In the genomic region with DNA sequence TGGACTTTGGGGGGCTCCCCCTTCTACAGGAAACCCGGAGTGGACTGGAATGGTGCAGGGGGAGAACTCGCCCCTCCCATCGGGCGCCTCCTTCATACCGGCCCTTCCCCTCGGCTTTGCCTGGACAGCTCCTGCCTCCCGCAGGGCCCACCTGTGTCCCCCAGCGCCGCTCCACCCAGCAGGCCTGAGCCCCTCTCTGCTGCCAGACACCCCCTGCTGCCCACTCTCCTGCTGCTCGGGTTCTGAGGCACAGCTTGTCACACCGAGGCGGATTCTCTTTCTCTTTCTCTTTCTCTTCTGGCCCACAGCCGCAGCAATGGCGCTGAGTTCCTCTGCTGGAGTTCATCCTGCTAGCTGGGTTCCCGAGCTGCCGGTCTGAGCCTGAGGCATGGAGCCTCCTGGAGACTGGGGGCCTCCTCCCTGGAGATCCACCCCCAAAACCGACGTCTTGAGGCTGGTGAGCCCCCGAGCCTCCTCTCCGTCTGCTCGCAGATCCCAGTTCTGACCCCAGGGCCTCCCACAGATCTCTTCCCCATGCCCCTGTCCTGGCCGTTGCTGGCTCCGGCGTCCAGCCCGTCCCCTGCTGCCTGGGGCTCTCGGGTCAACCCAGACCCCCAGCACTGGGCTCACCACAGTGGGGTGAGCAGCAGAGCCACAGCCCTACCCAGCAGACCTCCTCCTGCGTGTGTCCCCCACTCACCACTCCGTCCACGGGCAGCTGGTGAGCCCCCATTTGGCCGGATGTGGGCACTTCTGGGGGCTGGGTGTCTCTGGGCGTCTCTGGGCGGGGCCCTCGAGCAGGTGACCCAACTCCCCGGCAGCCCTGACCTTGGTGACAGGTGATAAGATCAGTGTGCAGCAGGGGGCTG, we compare ENCODE assay signal across 8 cellular contexts. TPM values are rescaled to one million over a fixed set of nuclear protein-coding genes. Genes with fewer than 3 reads are reported as not detected.
DNase-seq lines count a peak whose midpoint lies in the region; ATAC-seq and TF ChIP-seq lines count a peak whose summit lies in the region.

A gene (plus strand): TSS at position 95 of the 869 bp plus-strand sequence. CDS start 294 bp downstream, at position 389.

- H3K27ac ChIP-seq in Peyer's patch (peak within 1 kb of the TSS; percentile 95 to 98 (median 96)), gastrocnemius medialis (peak within 1 kb of the TSS; percentile 71 to 87 (median 85))

- H3K9me3 ChIP-seq in Peyer's patch = no peaks in the 10 kb centered on the region
- H3K9me3 ChIP-seq in gastrocnemius medialis = no peaks in the 10 kb centered on the region

- ATAC-seq in HG02642 (IDR thresholded peaks at IDR 0.05; ENCODE audit: poor library complexity, unreplicated experiment) (peak; percentile 26), Right ventricle myocardium inferior (peak; percentile 51), gastrocnemius medialis (peak; percentile 51 to 77), HG03457 (IDR thresholded peaks at IDR 0.05; ENCODE audit: unreplicated experiment) (no peak), GM18520 (IDR thresholded peaks at IDR 0.05; ENCODE audit: unreplicated experiment) (no peak)

- DNase-seq in GM12865 (ENCODE audit: low read depth) (peak; percentile 85), Peyer's patch (peak; percentile 84 to 91 (median 87)), Right ventricle myocardium inferior (ENCODE audit: missing footprints) (peak; percentile 82), gastrocnemius medialis (peak in 1 of 2 donors; percentile 35)
- peak in 3 of 4 experiments; percentile 28 to 59 (median 51) for DNase-seq in activated naive CD4-positive, alpha-beta T cell (lab: John Stamatoyannopoulos, UW)

- H3K4me3 ChIP-seq in GM12865 (ENCODE audit: low read depth, low read length) (peak within 1 kb of the TSS; percentile 84), Peyer's patch (peak within 1 kb of the TSS; percentile 67 to 91 (median 81)), gastrocnemius medialis (peak within 1 kb of the TSS; percentile 68 to 96 (median 72))

- TF ChIP-seq POLR2A in Peyer's patch (IDR thresholded peaks at IDR 0.05) = peak; percentile 21 to 28
- TF ChIP-seq POLR2A in gastrocnemius medialis (IDR thresholded peaks at IDR 0.05) = no peak

- peaks cover 0 to 44% (median 25%) of the 10 kb centered on the region in 4 donors for H3K4me1 ChIP-seq in Peyer's patch
- H3K4me1 ChIP-seq in gastrocnemius medialis = peaks cover 7 to 21% of the 10 kb centered on the region in 2 donors

- in situ Hi-C loops in gastrocnemius medialis (cut with MboI; ENCODE audit: low sequenced_read_pairs in 4 of 4) = no loop called here

- H3K36me3 ChIP-seq in Peyer's patch = peaks cover 0 to 38% (median 0%) of the 10 kb centered on the region in 3 donors
- H3K36me3 ChIP-seq in gastrocnemius medialis = no peaks in the 10 kb centered on the region

- TF ChIP-seq CTCF in GM12865 (IDR thresholded peaks at IDR 0.05; ENCODE audit: insufficient read depth, low read depth, low read length, missing control alignments) = peak; percentile 9
- peak in 3 of 6 experiments; percentile 11 to 17 (median 16) for TF ChIP-seq CTCF in Peyer's patch (IDR thresholded peaks at IDR 0.05)
- TF ChIP-seq CTCF in gastrocnemius medialis (IDR thresholded peaks at IDR 0.05 in 4 of 5, conservative IDR thresholded peaks at IDR 0.05 in 1 of 5) = no peak

- H3K27me3 ChIP-seq in Peyer's patch = no peaks in the 10 kb centered on the region
- peaks cover 0 to 4% (median 0%) of the 10 kb centered on the region in 3 donors for H3K27me3 ChIP-seq in gastrocnemius medialis

- intact Hi-C loops in Right ventricle myocardium inferior (cut with DNase I) = loop anchor here (5.0 kb wide), 1 partner anchor 226 kb away; no protein-coding TSS in a partner anchor
- intact Hi-C loops in gastrocnemius medialis (cut with DNase I; ENCODE audit: low total_unique reads) = loop anchor here (10.0 kb wide), 1 partner anchor 88 kb away; no protein-coding TSS in a partner anchor

RNA-seq across cellular contexts. Expression of the gene that starts here (rescaled TPM):
- total RNA-seq in Peyer's patch (100 to 1,000 TPM; 231 to 532 (median 316) TPM), Right ventricle myocardium inferior (15.7 TPM), gastrocnemius medialis (10 to 100 TPM in 1 of 4 donors, 1 to 10 TPM in 3; 3.4 to 11.5 (median 5.0) TPM)

Comparison
In these comparisons a context has a peak if more than half of its experiments do, and no peak if none do; other contexts are left out.
1. RNA of the gene that starts here (total RNA-seq): 231 to 532 TPM in Peyer's patch; 15.7 TPM in Right ventricle myocardium inferior (single experiment) and 3.4 to 11.5 TPM in gastrocnemius medialis; every median in the first group is over 10 times any median in the second.
2. ATAC-seq: peak in HG02642 (single experiment), Right ventricle myocardium inferior (single experiment) and gastrocnemius medialis (2 of 2); none in HG03457 (single experiment) and GM18520 (single experiment).
3. POLR2A ChIP-seq: peak in Peyer's patch (2 of 2); none in gastrocnemius medialis (0 of 2).
4. Peak in every context shown above with its lines, with median percentiles within 50 percentile points of each other: H3K4me3 ChIP-seq.